Comparison of ENCODE assay signal across 8 cellular contexts in the genomic region with DNA sequence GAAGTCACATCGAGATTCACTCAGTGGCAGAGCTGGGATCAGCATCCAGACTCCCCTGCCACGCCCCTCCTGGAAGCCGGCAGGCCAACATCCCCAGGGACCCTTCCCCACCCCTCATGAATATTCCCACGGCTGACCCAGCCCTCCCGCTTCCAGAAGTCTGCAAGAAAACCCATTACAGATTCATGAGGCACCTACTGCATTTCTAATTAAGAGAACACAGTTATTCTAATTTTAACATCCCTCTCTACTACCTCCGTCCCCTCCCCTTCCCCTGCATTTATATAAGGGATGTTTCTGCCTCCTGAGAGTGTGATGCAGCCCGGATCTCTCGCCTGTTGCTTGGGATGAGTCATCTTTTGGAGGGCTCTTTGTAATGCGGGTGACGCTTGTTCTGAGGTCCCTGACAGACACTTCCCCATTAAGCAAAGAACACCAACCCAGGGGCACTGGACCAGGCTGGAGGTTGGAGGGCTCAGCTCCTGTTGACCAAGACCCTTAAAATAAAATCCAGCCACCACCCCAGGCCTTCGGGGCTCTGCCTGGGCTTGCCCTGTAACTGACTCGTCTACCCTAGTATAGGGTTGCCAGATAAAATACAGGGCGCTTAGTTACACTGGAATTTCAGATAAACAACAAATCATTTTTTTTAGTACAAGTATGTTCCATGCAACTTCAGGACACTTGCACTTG.
DNase-seq lines count a peak whose midpoint lies in the region; ATAC-seq, FAIRE-seq and TF ChIP-seq lines count a peak whose summit lies in the region.
"Had no signal": no experiment of that assay in that cellular context is flagged by ENCODE, and none has a peak within 500 bp of the region (broad histone marks: within the 10 kb centered on the region; RNA-seq: fewer than 3 reads in every experiment).

No MANE protein-coding gene starts in this region.

- peaks cover 2% of the 10 kb centered on the region for H3K9me1 ChIP-seq in keratinocyte (ENCODE audit: control insufficient read depth, extremely low read depth, insufficient read depth, low read length)

- H3K4me1 ChIP-seq in keratinocyte (ENCODE audit: control insufficient read depth, extremely low read depth, insufficient read depth, low read length) = peaks cover 18% of the 10 kb centered on the region

- H3K9me3 ChIP-seq in keratinocyte (ENCODE audit: control insufficient read depth, low read depth, low read length) = no peaks in the 10 kb centered on the region

- no peak overlapping the region for H3K27ac ChIP-seq in keratinocyte (ENCODE audit: control insufficient read depth, insufficient read depth, low read length)

- no peak overlapping the region for H3K4me3 ChIP-seq in keratinocyte (ENCODE audit: control insufficient read depth in 2 of 3, extremely low read depth in 1 of 3, insufficient read depth in 2 of 3, low read depth in 1 of 3, low read length in 3 of 3)

- ATAC-seq in HG03565 (IDR thresholded peaks at IDR 0.05; ENCODE audit: unreplicated experiment) (no peak), GM18907 (IDR thresholded peaks at IDR 0.05; ENCODE audit: unreplicated experiment) (no peak)

- FAIRE-seq in GM12891 (lab: Jason Lieb, UNC) (no peak), keratinocyte (lab: Jason Lieb, UNC) (peak; percentile 80)
- FAIRE-seq: islet of Langerhans had no signal

- H2AFZ ChIP-seq in keratinocyte (ENCODE audit: control insufficient read depth, low read length) = peak overlapping the region; percentile 58

- H3K36me3 ChIP-seq in keratinocyte (ENCODE audit: control insufficient read depth in 2 of 2, extremely low read depth in 1 of 2, insufficient read depth in 2 of 2, low read length in 2 of 2) = no peaks in the 10 kb centered on the region

- no peak overlapping the region for H3K9ac ChIP-seq in keratinocyte (ENCODE audit: control insufficient read depth, extremely low read depth, insufficient read depth, low read length)

- H3K79me2 ChIP-seq in keratinocyte (ENCODE audit: control insufficient read depth, insufficient read depth, low read length) = no peaks in the 10 kb centered on the region

- TF ChIP-seq POLR2A in GM12891 (IDR thresholded peaks at IDR 0.05; ENCODE audit: low read depth, low read length) = no peak

- TF ChIP-seq CTCF in keratinocyte (optimal IDR thresholded peaks at IDR 0.05 in 1 of 3, IDR thresholded peaks at IDR 0.05 in 1 of 3, conservative IDR thresholded peaks at IDR 0.05 in 1 of 3; ENCODE audit: extremely low read depth in 1 of 3, insufficient read depth in 2 of 3, low read length in 3 of 3) = no peak

- dilution Hi-C loops in keratinocyte (cut with MboI; ENCODE audit: extremely low pct_ligation_motif_present, low sequenced_read_pairs) = no loop called here

- H3K4me2 ChIP-seq in keratinocyte (ENCODE audit: control insufficient read depth, extremely low read depth, insufficient read depth, low read depth, low read length) = peak overlapping the region; percentile 45

- DNase-seq in GM12891 (ENCODE audit: insufficient read length, low spot score) (no peak), HPDE6-E6E7 (ENCODE audit: extremely low spot score) (peak; percentile 44), UCSD-AML1 (lab: John Stamatoyannopoulos, UW; ENCODE audit: unreplicated experiment) (peak; percentile 58), keratinocyte (ENCODE audit: low read depth, low spot score) (no peak)
- no peak for DNase-seq in stimulated activated naive CD4-positive, alpha-beta T cell (lab: John Stamatoyannopoulos, UW)

- peaks cover 5% of the 10 kb centered on the region for H3K27me3 ChIP-seq in keratinocyte (ENCODE audit: control insufficient read depth, extremely low read depth, insufficient read depth, low read length)

- no peaks in the 10 kb centered on the region for H4K20me1 ChIP-seq in keratinocyte (ENCODE audit: control insufficient read depth, extremely low read depth, insufficient read depth, low read length)

TF ChIP-seq in GM12891, 5 proteins besides CTCF, POLR2A, EP300 and RAD21:
- peak; percentile 71 for TF ChIP-seq SPI1 (IDR thresholded peaks at IDR 0.05; ENCODE audit: low read depth, low read length)
- TF ChIP-seq POLR2AphosphoS5 (IDR thresholded peaks at IDR 0.05; ENCODE audit: low read depth, low read length) = no peak

Comparison
In these comparisons a context has a peak if more than half of its experiments do, and no peak if none do; other contexts are left out.
1. DNase-seq: peak in HPDE6-E6E7 (single experiment) and UCSD-AML1 (single experiment); none in GM12891 (single experiment), keratinocyte (single experiment) and stimulated activated naive CD4-positive, alpha-beta T cell (0 of 6).